In genomic region chr1:81801032-81801833, GRCh38 we compare ENCODE assay signal across 1 cellular context.
TF ChIP-seq lines count a peak whose summit lies in the region.

No MANE protein-coding gene starts in this region.

TF ChIP-seq in HepG2, 621 proteins besides CTCF, POLR2A, EP300 and RAD21 (continued from another document and continues in another):
- no peak for TF ChIP-seq ZBTB25 (CRISPR knock-in tag; IDR thresholded peaks at IDR 0.05)
- 0 out of 2 replicates have a peak, but pooled peaks have one; percentile 46 for TF ChIP-seq SIN3B (IDR thresholded peaks at IDR 0.05; ENCODE audit: low read length)
- TF ChIP-seq POGK (CRISPR knock-in tag; conservative IDR thresholded peaks at IDR 0.05) = no peak; the same call in 1 of the 2 replicates
- TF ChIP-seq ASH2L (IDR thresholded peaks at IDR 0.05; ENCODE audit: insufficient read length, low read depth, low read length) = peak; percentile 65
- TF ChIP-seq ZBTB37 (CRISPR knock-in tag; IDR thresholded peaks at IDR 0.05) = no peak
- TF ChIP-seq ZSCAN12 (CRISPR knock-in tag; IDR thresholded peaks at IDR 0.05) = no peak
- no peak for TF ChIP-seq TAF15 (IDR thresholded peaks at IDR 0.05; ENCODE audit: low read depth, low read length, poor library complexity, severe bottlenecking)
- TF ChIP-seq TFDP1 (CRISPR knock-in tag; IDR thresholded peaks at IDR 0.05; ENCODE audit: borderline replicate concordance) = peak; percentile 26; the same call in 1 of the 2 replicates
- TF ChIP-seq HOXA7 (CRISPR knock-in tag; IDR thresholded peaks at IDR 0.05) = no peak
- TF ChIP-seq ZNF780A (CRISPR knock-in tag; IDR thresholded peaks at IDR 0.05) = no peak
- TF ChIP-seq GABPA (IDR thresholded peaks at IDR 0.05; ENCODE audit: low read depth, low read length) = no peak
- TF ChIP-seq GABPA (CRISPR knock-in tag; IDR thresholded peaks at IDR 0.05; ENCODE audit: low read depth) = no peak
- TF ChIP-seq ZMYM2 (CRISPR knock-in tag; IDR thresholded peaks at IDR 0.05) = no peak
- no peak for TF ChIP-seq ZNF572 (CRISPR knock-in tag; IDR thresholded peaks at IDR 0.05)
- TF ChIP-seq RCOR2 (CRISPR knock-in tag; IDR thresholded peaks at IDR 0.05) = no peak
- no peak for TF ChIP-seq ZFP36L2 (CRISPR knock-in tag; IDR thresholded peaks at IDR 0.05)
- peak; percentile 47 for TF ChIP-seq HNRNPLL (IDR thresholded peaks at IDR 0.05; ENCODE audit: low read depth, low read length, poor library complexity, severe bottlenecking)
- TF ChIP-seq MTF2 (CRISPR knock-in tag; IDR thresholded peaks at IDR 0.05; ENCODE audit: borderline replicate concordance) = no peak
- 0 out of 2 replicates have a peak, but pooled peaks have one; percentile 28 for TF ChIP-seq DZIP1 (CRISPR knock-in tag; IDR thresholded peaks at IDR 0.05)
- no peak for TF ChIP-seq GATA4 (IDR thresholded peaks at IDR 0.05; ENCODE audit: borderline replicate concordance, low read depth)
- TF ChIP-seq ZNF512B (CRISPR knock-in tag; IDR thresholded peaks at IDR 0.05; ENCODE audit: borderline replicate concordance) = no peak
- no peak for TF ChIP-seq MIXL1 (CRISPR knock-in tag; IDR thresholded peaks at IDR 0.05)
- no peak for TF ChIP-seq MXI1 (IDR thresholded peaks at IDR 0.05; ENCODE audit: borderline replicate concordance, low read depth, low read length)
- TF ChIP-seq ZBTB14 (CRISPR knock-in tag; IDR thresholded peaks at IDR 0.05) = peak; percentile 60; the same call in 1 of the 2 replicates
- TF ChIP-seq TBX3 (IDR thresholded peaks at IDR 0.05; ENCODE audit: borderline replicate concordance) = 0 out of 2 replicates have a peak, but pooled peaks have one; percentile 21
- TF ChIP-seq AFF4 (CRISPR knock-in tag; IDR thresholded peaks at IDR 0.05) = peak; percentile 86; the same call in 1 of the 2 replicates
- no peak for TF ChIP-seq ZNF367 (CRISPR knock-in tag; IDR thresholded peaks at IDR 0.05; ENCODE audit: borderline replicate concordance)
- no peak for TF ChIP-seq ZKSCAN5 (CRISPR knock-in tag; IDR thresholded peaks at IDR 0.05)
- no peak for TF ChIP-seq ZNF451 (CRISPR knock-in tag; IDR thresholded peaks at IDR 0.05)
- TF ChIP-seq ZNF280D (CRISPR knock-in tag; IDR thresholded peaks at IDR 0.05) = no peak
- no peak for TF ChIP-seq ARNT2 (CRISPR knock-in tag; IDR thresholded peaks at IDR 0.05; ENCODE audit: low read depth)
- TF ChIP-seq ZMYM4 (CRISPR knock-in tag; IDR thresholded peaks at IDR 0.05) = 0 out of 2 replicates have a peak, but pooled peaks have one; percentile 32
- TF ChIP-seq HNRNPH1 (optimal IDR thresholded peaks at IDR 0.05; ENCODE audit: low read depth, low read length) = no peak
- TF ChIP-seq THAP8 (CRISPR knock-in tag; IDR thresholded peaks at IDR 0.05; ENCODE audit: borderline replicate concordance) = no peak
- TF ChIP-seq ZNF598 (CRISPR knock-in tag; IDR thresholded peaks at IDR 0.05; ENCODE audit: borderline replicate concordance) = no peak
- no peak for TF ChIP-seq NR2F2 (IDR thresholded peaks at IDR 0.05; ENCODE audit: borderline replicate concordance, low read depth)
